1 cellular context compared by ENCODE assay signal in genomic region chr16:530111-530817, GRCh38.
TF ChIP-seq lines count a peak whose summit lies in the region.

No MANE protein-coding gene starts in this region.

TF ChIP-seq in Ishikawa, 13 proteins besides CTCF, POLR2A, EP300 and RAD21:
- peak; percentile 10; the same call in 1 of the 2 replicates for TF ChIP-seq ZBTB7A (IDR thresholded peaks at IDR 0.05; ENCODE audit: low read depth)
- no peak for TF ChIP-seq REST (IDR thresholded peaks at IDR 0.05; ENCODE audit: low read depth)
- TF ChIP-seq CREB1 (IDR thresholded peaks at IDR 0.05; ENCODE audit: low read depth) = no peak
- TF ChIP-seq USF1 (IDR thresholded peaks at IDR 0.05) = peak; percentile 16; the same call in 1 of the 2 replicates
- no peak for TF ChIP-seq TAF1 (IDR thresholded peaks at IDR 0.05; ENCODE audit: low read depth)
- no peak for TF ChIP-seq EGR1 (IDR thresholded peaks at IDR 0.05)
- no peak for TF ChIP-seq TCF12 (IDR thresholded peaks at IDR 0.05; ENCODE audit: low read depth)
- TF ChIP-seq NFIC (IDR thresholded peaks at IDR 0.05) = peak; percentile 46
- TF ChIP-seq TEAD4 (IDR thresholded peaks at IDR 0.05) = 0 out of 2 replicates have a peak, but pooled peaks have one; percentile 21
- TF ChIP-seq CEBPB (IDR thresholded peaks at IDR 0.05) = no peak
- TF ChIP-seq MAX (IDR thresholded peaks at IDR 0.05) = 0 out of 2 replicates have a peak, but pooled peaks have one; percentile 21
